Comparison of ENCODE assay signal across 13 cellular contexts in the genomic region with DNA sequence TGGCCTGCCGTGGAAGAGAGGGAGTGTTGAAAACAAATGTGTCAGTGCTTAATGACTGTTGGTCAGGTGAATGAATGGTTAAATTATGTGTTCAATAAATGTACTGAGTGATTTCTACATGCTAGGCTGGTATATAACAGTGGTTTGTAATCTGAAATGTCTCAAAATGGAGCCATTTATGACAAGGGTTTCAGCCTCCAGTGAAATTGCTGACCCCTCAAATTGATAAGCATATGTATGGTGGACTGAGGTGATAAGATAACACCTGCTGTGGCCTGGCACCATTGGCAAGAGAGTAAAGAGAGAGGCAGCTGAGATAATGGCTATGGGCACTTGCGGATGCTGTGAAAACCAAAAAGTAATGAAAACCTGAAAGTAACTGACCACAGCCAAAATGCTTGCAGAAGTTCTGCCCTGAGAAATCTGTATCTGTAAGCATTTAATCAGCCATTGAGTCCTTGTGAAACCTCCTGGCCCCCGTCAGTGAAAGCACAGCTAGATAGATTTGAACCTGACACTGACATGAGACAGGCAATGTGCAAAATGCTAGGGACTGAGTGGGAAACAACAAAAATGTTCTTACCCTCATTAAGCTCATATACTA. TPM values are rescaled to one million over a fixed set of nuclear protein-coding genes. Genes with fewer than 3 reads are reported as not detected.
DNase-seq lines count a peak whose midpoint lies in the region; ATAC-seq, FAIRE-seq and TF ChIP-seq lines count a peak whose summit lies in the region.
"Had no signal": no experiment of that assay in that cellular context is flagged by ENCODE, and none has a peak within 500 bp of the region (broad histone marks: within the 10 kb centered on the region; RNA-seq: fewer than 3 reads in every experiment).

No MANE protein-coding gene starts in this region.

- WGBS in HepG2 (ENCODE audit: low lambda C conversion rate) = 31% methylated on average over 3 of the region's 3 CpGs

- no peak for DNase-seq in HepG2 (ENCODE audit: low spot score)
- DNase-seq in stimulated activated CD4-positive, alpha-beta T cell treated with anti-CD3 and anti-CD28 coated beads, Interleukin-1b, Interleukin-23, amount 100 ng/mL, for 48 hours = no peak
- DNase-seq in substantia nigra (lab: John Stamatoyannopoulos, UW) = no peak
- no peak for DNase-seq in amniotic stem cell (lab: John Stamatoyannopoulos, UW)
- DNase-seq: DMS79 treated with DMSO at 0.1 percent for 48 hours, lower lobe of right lung, NCI-H510A treated with DMSO at 0.1 percent for 48 hours, spleen had no signal

- TF ChIP-seq CTCF in HepG2 (CRISPR knock-in tag; IDR thresholded peaks at IDR 0.05) = no peak

- CTCF ChIA-PET in HepG2 (lab: Yijun Ruan, JAX; ENCODE audit: low intra/inter-chr PET ratio, low total read pairs) = no interaction called here

- no peak overlapping the region for H3K9ac ChIP-seq in HepG2 (ENCODE audit: insufficient read depth, low read depth, low read length)

- peak; percentile 51 for ATAC-seq in GM18517 (IDR thresholded peaks at IDR 0.05; ENCODE audit: unreplicated experiment)
- ATAC-seq in GM21723 (IDR thresholded peaks at IDR 0.05; ENCODE audit: unreplicated experiment) = peak; percentile 33
- ATAC-seq in HG03565 (IDR thresholded peaks at IDR 0.05; ENCODE audit: unreplicated experiment) = peak; percentile 25
- ATAC-seq in HepG2 = no peak
- ATAC-seq in HG03139 (IDR thresholded peaks at IDR 0.05; ENCODE audit: unreplicated experiment) = no peak
- ATAC-seq: lower lobe of right lung had no signal

- intact Hi-C loops in HepG2 (cut with micrococcal nuclease; ENCODE audit: unreplicated experiment) = no loop called here

- peak overlapping the region; percentile 21 for H3K4me2 ChIP-seq in HepG2 (ENCODE audit: low read depth, low read length)

- H3K79me2 ChIP-seq in HepG2 (ENCODE audit: insufficient read depth, low read length) = peaks cover 31% of the 10 kb centered on the region

- no peak for TF ChIP-seq POLR2A in HepG2 (IDR thresholded peaks at IDR 0.05; ENCODE audit: insufficient read depth in 1 of 2, low read depth in 2 of 2, low read length in 2 of 2)

- in situ Hi-C loops in HepG2 (cut with HindIII; ENCODE audit: extremely low pct_ligation_motif_present, low pct_unique_long_range_greater_than_20kb) = no loop called here

- POLR2A ChIA-PET in HepG2 (lab: Yijun Ruan, JAX) = no interaction called here

- no peaks in the 10 kb centered on the region for H3K9me3 ChIP-seq in HepG2 (ENCODE audit: low read length)
- H3K9me3 ChIP-seq: lower lobe of right lung, spleen had no signal

- no peak for TF ChIP-seq RAD21 in HepG2 (CRISPR knock-in tag; IDR thresholded peaks at IDR 0.05)

- H3K4me1 ChIP-seq in HepG2 (ENCODE audit: insufficient read depth, low read length) = peaks cover 48% of the 10 kb centered on the region

- 0 out of 6 replicates have a peak overlapping the region, but pooled peaks of 1 of the 3 experiments have one; percentile 15 for H3K4me3 ChIP-seq in HepG2 (replicated peaks in 1 of 3; ENCODE audit: insufficient read depth in 1 of 3, low read depth in 2 of 3, low read length in 3 of 3)
- H3K4me3 ChIP-seq: lower lobe of right lung, spleen had no signal

- H2AFZ ChIP-seq in HepG2 (ENCODE audit: low read length) = peak overlapping the region; percentile 49

- H3K27ac ChIP-seq in HepG2 (ENCODE audit: extremely low read length, insufficient read depth, low read length) = no peak overlapping the region
- no peak overlapping the region for H3K27ac ChIP-seq in substantia nigra (ENCODE audit: low read depth, low read length, poor library complexity, severe bottlenecking)
- H3K27ac ChIP-seq: lower lobe of right lung, VCaP had no signal

- no peaks in the 10 kb centered on the region for H4K20me1 ChIP-seq in HepG2 (ENCODE audit: insufficient read depth, low read length)

- no TSS peak for BruUV-seq in HepG2 (replicated peaks; lab: Mats Ljungman, UMichigan)

- H3K27me3 ChIP-seq in HepG2 (ENCODE audit: control insufficient read depth in 1 of 2, insufficient read depth in 2 of 2, low read length in 2 of 2) = peaks cover 0 to 7% of the 10 kb centered on the region in 2 experiments; a peak in 1 of 5 replicates

- FAIRE-seq in HepG2 (lab: Jason Lieb, UNC) = no peak

- no peaks in the 10 kb centered on the region; a peak in 1 of 5 replicates for H3K36me3 ChIP-seq in HepG2 (replicated peaks in 1 of 2; ENCODE audit: control insufficient read depth in 1 of 2, insufficient read depth in 2 of 2, low read length in 2 of 2)
- H3K36me3 ChIP-seq: lower lobe of right lung, spleen had no signal

- no peak for TF ChIP-seq EP300 in HepG2 (IDR thresholded peaks at IDR 0.05; ENCODE audit: low read depth in 2 of 2, low read length in 2 of 2)
- TF ChIP-seq EP300 in HepG2 (CRISPR knock-in tag; IDR thresholded peaks at IDR 0.05; ENCODE audit: borderline replicate concordance) = no peak

TF ChIP-seq in HepG2, 621 proteins besides CTCF, POLR2A, EP300 and RAD21:
- no peak for TF ChIP-seq FOXO4 (CRISPR knock-in tag; conservative IDR thresholded peaks at IDR 0.05)
- TF ChIP-seq ZNF652 (CRISPR knock-in tag; IDR thresholded peaks at IDR 0.05; ENCODE audit: borderline replicate concordance, low read depth) = 0 out of 2 replicates have a peak, but pooled peaks have one; percentile 13
- no peak for TF ChIP-seq MIER3 (CRISPR knock-in tag; IDR thresholded peaks at IDR 0.05; ENCODE audit: borderline replicate concordance)
- no peak for TF ChIP-seq POLR2AphosphoS2 (IDR thresholded peaks at IDR 0.05; ENCODE audit: low read depth, low read length)
- no peak for TF ChIP-seq ZNF562 (CRISPR knock-in tag; IDR thresholded peaks at IDR 0.05; ENCODE audit: borderline replicate concordance)
- no peak for TF ChIP-seq ZNF737 (CRISPR knock-in tag; IDR thresholded peaks at IDR 0.05; ENCODE audit: borderline replicate concordance)
- TF ChIP-seq NFE2L1 (CRISPR knock-in tag; IDR thresholded peaks at IDR 0.05; ENCODE audit: borderline replicate concordance) = no peak
- peak; percentile 68 for TF ChIP-seq MAFF (IDR thresholded peaks at IDR 0.05; ENCODE audit: low read depth, low read length)
- peak; percentile 62 to 68 for TF ChIP-seq MAFK (conservative IDR thresholded peaks at IDR 0.05 in 1 of 2, IDR thresholded peaks at IDR 0.05 in 1 of 2; ENCODE audit: low read length in 2 of 2)
TF ChIP-seq in HepG2: peak in this region for 3.

RNA-seq across cellular contexts. Expression of gene BCAT1, which starts 1.4 kb away (rescaled TPM):
- total RNA-seq in HepG2 (2016; rRNA removed; fragmentation: Illumina TruSeq; extraction: Trizol) = 75.5 and 142 TPM in 2 replicates
- total RNA-seq in HepG2 (2016; cell fraction: cytosol; rRNA removed; fragmentation: Illumina TruSeq; extraction: Trizol; ENCODE audit: low read depth) = 5.6 and 7.0 TPM in 2 replicates
- total RNA-seq in HepG2 (2016; cell fraction: insoluble cytoplasmic fraction; rRNA removed; fragmentation: Illumina TruSeq; extraction: Trizol) = 72.9 and 129 TPM in 2 replicates
- 13.3 and 15.4 TPM in 2 replicates for total RNA-seq in HepG2 (2016; cell fraction: membrane; rRNA removed; fragmentation: Illumina TruSeq; extraction: Trizol)
- 33.0 and 33.1 TPM in 2 replicates for total RNA-seq in HepG2 (2016; cell fraction: nucleus; rRNA removed; fragmentation: Illumina TruSeq; extraction: Trizol)
- polyA plus RNA-seq in HepG2 (2011; rRNA removed) = 7.8 and 8.0 TPM in 2 replicates
- 3.9 and 5.8 TPM in 2 replicates for polyA plus RNA-seq in HepG2 (2011; cell fraction: cytosol; rRNA removed)
- 5.0 and 7.8 TPM in 2 replicates for polyA plus RNA-seq in HepG2 (2011; cell fraction: nucleus; rRNA removed)
- 20.1 and 29.8 TPM in 2 replicates for polyA plus RNA-seq in HepG2 (2012)
- 2.8 and 5.4 TPM in 2 replicates for polyA plus RNA-seq in HepG2 (2016; cell fraction: cytosol; fragmentation: Illumina TruSeq; extraction: Trizol; ENCODE audit: low read depth)
- 42.2 and 43.3 TPM in 2 replicates for polyA plus RNA-seq in HepG2 (2016; cell fraction: insoluble cytoplasmic fraction; fragmentation: Illumina TruSeq; extraction: Trizol; ENCODE audit: low read depth)
- polyA plus RNA-seq in HepG2 (2016; cell fraction: membrane; fragmentation: Illumina TruSeq; extraction: Trizol; ENCODE audit: low read depth) = 6.0 and 6.1 TPM in 2 replicates
- polyA plus RNA-seq in HepG2 (2016; cell fraction: nucleus; fragmentation: Illumina TruSeq; extraction: Trizol; ENCODE audit: insufficient read depth, low read depth) = 16.8 and 16.9 TPM in 2 replicates
- 0.49 and 19.4 TPM in 2 replicates for polyA minus RNA-seq in HepG2 (2011; rRNA and poly(A)+ RNA removed; ENCODE audit: low replicate concordance)
- 29.5 and 39.7 TPM in 2 replicates for polyA minus RNA-seq in HepG2 (2011; cell fraction: cytosol; rRNA and poly(A)+ RNA removed)
- 30.2 and 33.6 TPM in 2 replicates for polyA minus RNA-seq in HepG2 (2011; cell fraction: nucleus; rRNA and poly(A)+ RNA removed)

Comparison
In these comparisons a context has a peak if more than half of its experiments do, and no peak if none do; other contexts are left out.
1. ATAC-seq: peak in GM18517 (single experiment), GM21723 (single experiment) and HG03565 (single experiment); none in HepG2 (single experiment) and HG03139 (single experiment).